27 cellular contexts compared by ENCODE assay signal in the genomic region with DNA sequence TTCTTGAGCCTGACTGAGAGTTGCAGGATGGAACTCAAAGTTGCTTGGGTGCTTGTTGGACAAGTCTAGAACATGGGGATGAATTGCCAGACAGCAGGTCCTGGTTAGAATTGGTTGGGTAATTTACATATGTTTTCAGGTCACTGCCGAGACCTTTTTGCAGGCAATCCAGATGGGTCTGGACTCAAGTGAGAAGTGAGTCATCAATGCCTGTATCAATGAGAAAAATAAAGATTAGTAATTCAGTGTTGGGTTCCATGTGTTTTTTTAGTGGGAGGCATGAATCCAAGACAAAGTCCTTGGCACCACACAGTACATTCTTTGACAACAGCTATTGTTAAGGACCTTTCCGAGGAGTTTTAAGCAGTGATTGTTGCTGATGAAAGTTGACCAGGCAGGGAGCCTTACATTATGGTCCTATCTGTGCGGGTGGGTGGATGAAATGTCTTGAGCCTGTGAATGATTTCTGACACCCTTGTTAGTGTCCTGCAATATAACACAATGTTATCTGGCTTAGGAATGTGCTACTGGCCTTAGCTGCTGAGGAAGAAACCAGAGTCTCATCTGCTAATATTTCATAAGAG.
"Had no signal": no experiment of that assay in that cellular context is flagged by ENCODE, and none has a peak within 500 bp of the region (broad histone marks: within the 10 kb centered on the region; RNA-seq: fewer than 3 reads in every experiment).

No MANE protein-coding gene starts in this region.

- H3K4me3 ChIP-seq: adrenal gland, cardiac muscle cell, Peyer's patch, SJCRH30 had no signal

- DNase-seq: activated CD4-positive, alpha-beta memory T cell treated with anti-CD3 and anti-CD28 coated beads for 36 hours; activated CD4-positive, alpha-beta T cell treated with anti-CD3 and anti-CD28 coated beads, Interleukin-2, amount 10 ng/mL, durations not matched to agents 7 days and 5 days; activated CD4-positive, CD25-positive, alpha-beta regulatory T cell; activated CD8-positive, alpha-beta memory T cell treated with anti-CD3 and anti-CD28 coated beads, Interleukin-2, amount 50 U/mL, for 4 hours; activated gamma-delta T cell treated with Interleukin-2 at 50 U/mL for 16 hours; activated naive CD4-positive, alpha-beta T cell treated with anti-CD3 and anti-CD28 coated beads, Interleukin-2, amount 50 U/mL, for 16 hours; activated naive CD8-positive, alpha-beta T cell treated with anti-CD3 and anti-CD28 coated beads, Interleukin-2, amount 10 ng/mL, durations not matched to agents 7 days and 5 days; activated T-cell treated with anti-CD3 and anti-CD28 coated beads, Interleukin-2, amount 50 U/mL, for 72 hours; adrenal gland; aorta; brain microvascular endothelial cell; cerebellar nuclear complex; KG1; NCI-H1092 treated with DMSO at 0.1 percent for 48 hours; NCI-H1436; NCI-H1694 treated with DMSO at 0.1 percent for 48 hours; NCI-H2029 treated with DMSO at 0.1 percent for 48 hours; NCI-H345; NCI-H510A treated with DMSO at 0.1 percent for 48 hours; Peyer's patch; Right ventricle myocardium superior; SJCRH30; SK-N-SH; T-helper 1 cell had no signal

- H3K27me3 ChIP-seq: adrenal gland, cardiac muscle cell, Peyer's patch, SJCRH30 had no signal

- H3K36me3 ChIP-seq: adrenal gland, brain microvascular endothelial cell, cardiac muscle cell, Peyer's patch, SJCRH30 had no signal

- H3K9me3 ChIP-seq: adrenal gland, Peyer's patch, SJCRH30, SK-N-SH had no signal

- H3K27ac ChIP-seq: adrenal gland, brain microvascular endothelial cell, cardiac muscle cell, Peyer's patch, RWPE1, SJCRH30, VCaP had no signal

- H3K4me1 ChIP-seq: adrenal gland, Peyer's patch, SJCRH30 had no signal
